ENCODE assay signal across 6 cellular contexts in genomic region chr9:113454914-113455761, GRCh38.
DNase-seq lines count a peak whose midpoint lies in the region; ATAC-seq and TF ChIP-seq lines count a peak whose summit lies in the region.

No MANE protein-coding gene starts in this region.

- H3K36me3 Mint-ChIP-seq in nephron (ENCODE audit: low read depth) = no peaks in the 10 kb centered on the region

- no peak overlapping the region for H3K4me3 Mint-ChIP-seq in nephron

- in situ Hi-C loops in GM13976 (cut with MboI; ENCODE audit: low sequenced_read_pairs, unreplicated experiment) = no loop called here

- no peaks in the 10 kb centered on the region for H3K27me3 Mint-ChIP-seq in nephron (ENCODE audit: low read depth)

- H3K4me1 Mint-ChIP-seq in nephron = peaks cover 29% of the 10 kb centered on the region

- no peak for ATAC-seq in HG03460 (IDR thresholded peaks at IDR 0.05; ENCODE audit: unreplicated experiment)

- DNase-seq in HS-27A (ENCODE audit: low read depth) = peak; percentile 69
- peak; percentile 89 for DNase-seq in astrocyte of the hippocampus (ENCODE audit: low read depth, low spot score)
- no peak for DNase-seq in GM13976 (ENCODE audit: low spot score)
- no peak for DNase-seq in activated CD8-positive, alpha-beta memory T cell treated with anti-CD3 and anti-CD28 coated beads, Interleukin-2, amount 50 U/mL, for 48 hours

- H3K27ac Mint-ChIP-seq in nephron = peak overlapping the region; percentile 66 to 94 (median 78)

- TF ChIP-seq CTCF in nephron (IDR thresholded peaks at IDR 0.05; ENCODE audit: unreplicated experiment in 3 of 3) (no peak), GM13976 (IDR thresholded peaks at IDR 0.05; ENCODE audit: borderline replicate concordance, control extremely low read depth, extremely low read depth, insufficient read depth, missing control alignments) (no peak)

- H3K9me3 Mint-ChIP-seq in nephron = no peaks in the 10 kb centered on the region

Comparison
In these comparisons a context has a peak if more than half of its experiments do, and no peak if none do; other contexts are left out.
1. DNase-seq: peak in HS-27A (single experiment) and astrocyte of the hippocampus (single experiment); none in GM13976 (single experiment) and activated CD8-positive, alpha-beta memory T cell treated with anti-CD3 and anti-CD28 coated beads, Interleukin-2, amount 50 U/mL, for 48 hours (single experiment).